In genomic region chr17:77373298-77374169, GRCh38 we compare ENCODE assay signal across 8 cellular contexts.
DNase-seq lines count a peak whose midpoint lies in the region; ATAC-seq and TF ChIP-seq lines count a peak whose summit lies in the region.

No MANE protein-coding gene starts in this region.

- peaks cover 10 to 17% of the 10 kb centered on the region in 2 donors for H3K36me3 Mint-ChIP-seq in CD14-positive monocyte
- H3K36me3 Mint-ChIP-seq in T-helper 2 cell treated with Interferon-gamma antibody and Interleukin-4, amounts not matched to agents 5 μg/mL and 100 μg/mL, for 36 hours (ENCODE audit: low read depth): peaks cover 35% of the 10 kb centered on the region
- peaks cover 21% of the 10 kb centered on the region for H3K36me3 Mint-ChIP-seq in effector memory CD8-positive, alpha-beta T cell (ENCODE audit: insufficient read depth)

- H3K27ac Mint-ChIP-seq in CD14-positive monocyte: peak overlapping the region; percentile 86 to 97 (median 93)
- H3K27ac Mint-ChIP-seq in T-helper 2 cell treated with Interferon-gamma antibody and Interleukin-4, amounts not matched to agents 5 μg/mL and 100 μg/mL, for 36 hours: peak overlapping the region; percentile 93
- peak overlapping the region; percentile 74 to 81 for H3K27ac Mint-ChIP-seq in effector memory CD8-positive, alpha-beta T cell

- H3K27me3 Mint-ChIP-seq in CD14-positive monocyte (ENCODE audit: low read depth in 3 of 3): peaks cover 4 to 9% (median 8%) of the 10 kb centered on the region in 3 donors
- no peaks in the 10 kb centered on the region for H3K27me3 Mint-ChIP-seq in T-helper 2 cell treated with Interferon-gamma antibody and Interleukin-4, amounts not matched to agents 5 μg/mL and 100 μg/mL, for 36 hours (ENCODE audit: low read depth)
- no peaks in the 10 kb centered on the region for H3K27me3 Mint-ChIP-seq in effector memory CD8-positive, alpha-beta T cell

- peak overlapping the region; percentile 80 to 84 for H3K4me3 ChIP-seq in muscle layer of colon (ENCODE audit: low read depth in 1 of 2, low read length in 2 of 2)

- no peaks in the 10 kb centered on the region for H3K27me3 ChIP-seq in muscle layer of colon (ENCODE audit: control insufficient read depth in 1 of 2, insufficient read depth in 2 of 2, low read length in 2 of 2)

- ATAC-seq in GM21619 (IDR thresholded peaks at IDR 0.05; ENCODE audit: unreplicated experiment): peak; percentile 29
- peak; percentile 46 for ATAC-seq in effector memory CD8-positive, alpha-beta T cell (replicated peaks)
- ATAC-seq in GM21381 (IDR thresholded peaks at IDR 0.05; ENCODE audit: unreplicated experiment): no peak

- H3K9ac ChIP-seq in muscle layer of colon (ENCODE audit: low read length): peak overlapping the region; percentile 94

- DNase-seq in CD14-positive monocyte (ENCODE audit: low spot score) (no peak), NCI-H1930 (lab: John Stamatoyannopoulos, UW) (no peak), NCI-H2081 treated with DMSO at 0.1 percent for 48 hours (lab: John Stamatoyannopoulos, UW) (no peak)
- DNase-seq in T-helper 2 cell treated with Interferon-gamma antibody and Interleukin-4, amounts not matched to agents 5 μg/mL and 100 μg/mL, for 36 hours (ENCODE audit: low spot score): peak; percentile 25
- peak; percentile 37 to 49 (median 46) for DNase-seq in effector memory CD8-positive, alpha-beta T cell

- peaks cover 0 to 2% (median 0%) of the 10 kb centered on the region in 7 donors for H3K9me3 Mint-ChIP-seq in CD14-positive monocyte
- H3K9me3 Mint-ChIP-seq in T-helper 2 cell treated with Interferon-gamma antibody and Interleukin-4, amounts not matched to agents 5 μg/mL and 100 μg/mL, for 36 hours: no peaks in the 10 kb centered on the region
- H3K9me3 Mint-ChIP-seq in effector memory CD8-positive, alpha-beta T cell: no peaks in the 10 kb centered on the region

- H3K36me3 ChIP-seq in muscle layer of colon (ENCODE audit: insufficient read depth, low read length): no peaks in the 10 kb centered on the region

- H3K4me1 ChIP-seq in muscle layer of colon (ENCODE audit: insufficient read depth, low read length): peaks cover 69% of the 10 kb centered on the region

- H3K4me3 Mint-ChIP-seq in CD14-positive monocyte: peak overlapping the region; percentile 97
- H3K4me3 Mint-ChIP-seq in T-helper 2 cell treated with Interferon-gamma antibody and Interleukin-4, amounts not matched to agents 5 μg/mL and 100 μg/mL, for 36 hours: peak overlapping the region; percentile 90
- peak overlapping the region; percentile 89 to 95 for H3K4me3 Mint-ChIP-seq in effector memory CD8-positive, alpha-beta T cell

- no peaks in the 10 kb centered on the region for H3K9me3 ChIP-seq in muscle layer of colon (ENCODE audit: low read length)

- H3K27ac ChIP-seq in muscle layer of colon (ENCODE audit: low read depth, low read length): peak overlapping the region; percentile 97

- TF ChIP-seq CTCF in CD14-positive monocyte (IDR thresholded peaks at IDR 0.05): no peak

- H3K4me1 Mint-ChIP-seq in CD14-positive monocyte: peaks cover 55% of the 10 kb centered on the region
- H3K4me1 Mint-ChIP-seq in T-helper 2 cell treated with Interferon-gamma antibody and Interleukin-4, amounts not matched to agents 5 μg/mL and 100 μg/mL, for 36 hours (ENCODE audit: low read depth): peaks cover 55% of the 10 kb centered on the region
- peaks cover 55 to 60% of the 10 kb centered on the region in 2 donors for H3K4me1 Mint-ChIP-seq in effector memory CD8-positive, alpha-beta T cell (ENCODE audit: low read depth in 2 of 2)

- intact Hi-C loops in CD14-positive monocyte (cut with micrococcal nuclease): loop anchor here (5.0 kb wide), 1 partner anchor 41 kb away; no protein-coding TSS in a partner anchor

Comparison
In these comparisons a context has a peak if more than half of its experiments do, and no peak if none do; other contexts are left out.
1. DNase-seq: peak in T-helper 2 cell treated with Interferon-gamma antibody and Interleukin-4, amounts not matched to agents 5 μg/mL and 100 μg/mL, for 36 hours (single experiment) and effector memory CD8-positive, alpha-beta T cell (3 of 3); none in CD14-positive monocyte (single experiment), NCI-H1930 (0 of 2) and NCI-H2081 treated with DMSO at 0.1 percent for 48 hours (single experiment).
2. Peak in every context shown above with its lines, with median percentiles within 50 percentile points of each other: H3K27ac Mint-ChIP-seq and H3K4me3 Mint-ChIP-seq.